Comparison of ENCODE assay signal across 7 cellular contexts in genomic region chr1:35768350-35769187, GRCh38. TPM values are rescaled to one million over a fixed set of nuclear protein-coding genes. Genes with fewer than 3 reads are reported as not detected.
DNase-seq lines count a peak whose midpoint lies in the region; ATAC-seq and TF ChIP-seq lines count a peak whose summit lies in the region.

No MANE protein-coding gene starts in this region.

- no peak for DNase-seq in neural crest cell (ENCODE audit: low read depth, low spot score)
- no peak for DNase-seq in NCI-H446 (lab: John Stamatoyannopoulos, UW)
- no peak for DNase-seq in NCI-H226

- H2AFZ ChIP-seq in OCI-LY1 (ENCODE audit: low read length): no peak overlapping the region

- H3K9ac ChIP-seq in OCI-LY1 (ENCODE audit: low read length) (peak overlapping the region; percentile 87), duodenal mucosa (ENCODE audit: low read depth in 1 of 2, low read length in 2 of 2) (peak overlapping the region; percentile 77 to 85)

- H4K20me1 ChIP-seq in OCI-LY1 (ENCODE audit: insufficient read depth, low read length): no peaks in the 10 kb centered on the region

- peak overlapping the region; percentile 95 for H3K4me3 ChIP-seq in GM12875 (ENCODE audit: low read depth, low read length)
- H3K4me3 ChIP-seq in OCI-LY1 (ENCODE audit: low read depth, low read length, poor library complexity, severe bottlenecking): peak overlapping the region; percentile 81
- peak overlapping the region; percentile 83 to 89 for H3K4me3 ChIP-seq in duodenal mucosa (ENCODE audit: low read depth in 1 of 2, low read length in 2 of 2)

- no peak for TF ChIP-seq CTCF in GM12875 (IDR thresholded peaks at IDR 0.05; ENCODE audit: borderline replicate concordance, insufficient read depth, low read depth, low read length)
- no peak for TF ChIP-seq CTCF in OCI-LY1 (IDR thresholded peaks at IDR 0.05; ENCODE audit: low read length)
- TF ChIP-seq CTCF in neural crest cell (conservative IDR thresholded peaks at IDR 0.05): no peak

- peak overlapping the region; percentile 95 for H3K4me3 Mint-ChIP-seq in neural crest cell

- H3K27ac ChIP-seq in OCI-LY1 (ENCODE audit: low read depth, low read length, poor library complexity, severe bottlenecking) (peak overlapping the region; percentile 74), duodenal mucosa (ENCODE audit: low read depth, low read length) (no peak overlapping the region)

- H3K27me3 ChIP-seq in OCI-LY1 (ENCODE audit: insufficient read depth, low read length): no peaks in the 10 kb centered on the region
- H3K27me3 ChIP-seq in duodenal mucosa (ENCODE audit: control insufficient read depth in 1 of 2, insufficient read depth in 2 of 2, low read length in 2 of 2): no peaks in the 10 kb centered on the region

- H3K4me2 ChIP-seq in OCI-LY1 (ENCODE audit: low read length): peak overlapping the region; percentile 72

- no peaks in the 10 kb centered on the region for H3K27me3 Mint-ChIP-seq in neural crest cell (ENCODE audit: low read depth)

- no peaks in the 10 kb centered on the region for H3K9me3 Mint-ChIP-seq in neural crest cell

- H3K4me1 ChIP-seq in OCI-LY1 (ENCODE audit: insufficient read depth, low read length, severe bottlenecking) (peaks cover 42% of the 10 kb centered on the region), duodenal mucosa (ENCODE audit: control insufficient read depth in 1 of 2, insufficient read depth in 2 of 2, low read length in 2 of 2) (peaks cover 0 to 5% of the 10 kb centered on the region in 2 donors)

- H3K36me3 ChIP-seq in OCI-LY1 (ENCODE audit: insufficient read depth, low read length) (peaks cover 26% of the 10 kb centered on the region; the same call in 1 of the 2 replicates), duodenal mucosa (ENCODE audit: control insufficient read depth in 1 of 2, insufficient read depth in 2 of 2, low read length in 2 of 2) (no peaks in the 10 kb centered on the region)

- H3K27ac Mint-ChIP-seq in neural crest cell (ENCODE audit: unreplicated experiment): peak overlapping the region; percentile 95

- no peaks in the 10 kb centered on the region for H3K9me2 ChIP-seq in OCI-LY1 (ENCODE audit: low read depth, low read length)

- no peaks in the 10 kb centered on the region; the same call in 1 of the 2 replicates for H3F3A ChIP-seq in OCI-LY1 (ENCODE audit: insufficient read depth, low read length)

- H3K36me3 Mint-ChIP-seq in neural crest cell (ENCODE audit: low read depth): no peaks in the 10 kb centered on the region

- peaks cover 31% of the 10 kb centered on the region for H3K4me1 Mint-ChIP-seq in neural crest cell

- H3K79me2 ChIP-seq in OCI-LY1 (ENCODE audit: insufficient read depth, low read length): peaks cover 39% of the 10 kb centered on the region

- ATAC-seq in HG03045 (IDR thresholded peaks at IDR 0.05; ENCODE audit: unreplicated experiment): no peak

- H3K9me3 ChIP-seq in OCI-LY1 (ENCODE audit: low read length) (no peaks in the 10 kb centered on the region), duodenal mucosa (ENCODE audit: control insufficient read depth in 1 of 2, low read length in 2 of 2) (no peaks in the 10 kb centered on the region)

RNA-seq across cellular contexts. Expression of gene CLSPN, which starts 1.2 kb away (rescaled TPM):
- 69.4 and 73.8 TPM in 2 replicates for total RNA-seq in neural crest cell

RNA-seq across cellular contexts. Expression of gene AGO4, which starts 39.2 kb away (rescaled TPM):
- total RNA-seq in neural crest cell: 13.8 and 17.1 TPM in 2 replicates

RNA-seq across cellular contexts. Expression of gene C1orf216, which starts 49.9 kb away (rescaled TPM):
- 18.0 and 19.0 TPM in 2 replicates for total RNA-seq in neural crest cell
